20 cellular contexts compared by ENCODE assay signal in the genomic region with DNA sequence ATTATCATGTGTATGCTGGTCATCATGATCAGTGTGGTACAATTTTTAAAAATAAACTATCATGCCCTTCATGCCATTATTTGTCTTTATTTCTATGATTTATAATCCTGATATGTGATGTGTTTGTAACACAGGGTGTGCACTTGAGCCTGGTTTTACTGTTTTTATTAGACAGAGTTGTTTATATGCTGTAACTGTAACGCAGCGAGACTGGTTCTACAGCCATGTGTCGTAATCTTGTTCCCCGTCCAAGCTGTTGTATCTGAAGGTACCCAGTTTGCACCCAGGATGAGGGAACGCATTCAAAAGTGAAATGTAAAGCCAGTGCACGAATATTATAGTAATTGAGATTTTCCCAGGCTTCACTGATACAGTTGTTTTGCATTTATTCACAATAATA. TPM values are rescaled to one million over a fixed set of nuclear protein-coding genes. Genes with fewer than 3 reads are reported as not detected.
A peak's percentile ranks its signal among the peaks of the same experiment; 100 is the strongest.
DNase-seq lines count a peak whose midpoint lies in the region; ATAC-seq and TF ChIP-seq lines count a peak whose summit lies in the region.
"Had no signal": no experiment of that assay in that cellular context is flagged by ENCODE, and none has a peak within 500 bp of the region (broad histone marks: within the 10 kb centered on the region; RNA-seq: fewer than 3 reads in every experiment).

No MANE protein-coding gene starts in this region.

- intact Hi-C loops in left colon (cut with DNase I, micrococcal nuclease) (no loop called here), transverse colon (cut with DNase I; ENCODE audit: low total_unique reads) (no loop called here)

- no peak overlapping the region for H3K9ac ChIP-seq in SK-N-MC (ENCODE audit: insufficient read length)

- H3K27me3 ChIP-seq in transverse colon, result no peaks in the 10 kb centered on the region

- peak; percentile 94 for ATAC-seq in left colon
- ATAC-seq: T-cell had no signal

- peak; percentile 18; the same call in 1 of the 2 replicates for TF ChIP-seq CTCF in LNCAP (IDR thresholded peaks at IDR 0.05)
- TF ChIP-seq CTCF in transverse colon (IDR thresholded peaks at IDR 0.05), result no peak

- 35 to 55% methylated on average over 5 to 6 of the region's 6 CpGs for WGBS in transverse colon (ENCODE audit: low coverage in 1 of 2), 2 donors

- H3K9me3 ChIP-seq in SK-N-MC (ENCODE audit: low read depth, low read length), result no peaks in the 10 kb centered on the region
- no peaks in the 10 kb centered on the region for H3K9me3 ChIP-seq in transverse colon

- in situ Hi-C loops in transverse colon (cut with MboI; ENCODE audit: low pct_ligation_motif_present in 1 of 4, low pct_unique_long_range_greater_than_20kb in 1 of 4, low sequenced_read_pairs in 3 of 4), result no loop called here

- H3K27ac ChIP-seq in SK-N-MC, result 0 out of 2 replicates have a peak overlapping the region, but pooled peaks have one; percentile 16
- H3K27ac ChIP-seq in transverse colon, result no peak overlapping the region

- TF ChIP-seq EP300 in transverse colon (IDR thresholded peaks at IDR 0.05; ENCODE audit: low read depth), result no peak

- no peak for TF ChIP-seq POLR2A in transverse colon (IDR thresholded peaks at IDR 0.05)

- H3K36me3 ChIP-seq in SK-N-MC (ENCODE audit: insufficient read depth, low read length) (peaks cover 94% of the 10 kb centered on the region), transverse colon (no peaks in the 10 kb centered on the region)

- no peak for DNase-seq in SK-N-MC (ENCODE audit: low read depth, low spot score)
- peak in 1 of 2 donors; percentile 30 for DNase-seq in left colon
- peak; percentile 33 for DNase-seq in transverse colon
- no peak for DNase-seq in RKO (ENCODE audit: low spot score)
- no peak for DNase-seq in HUDEP-2 (lab: John Stamatoyannopoulos, UW; ENCODE audit: unreplicated experiment in 76 of 76)
- DNase-seq in superior temporal gyrus (ENCODE audit: extremely low spot score), result no peak
- DNase-seq: CD4-positive, alpha-beta T cell; COR-L47; DMS79; Kasumi-1; MM.1S; NCI-H1092; NCI-H146; NCI-H2029; NCI-H345; NCI-H524; NCI-H82; SHP77 treated with DMSO at 0.1 percent for 48 hours; T-cell had no signal

- H3K4me1 ChIP-seq in transverse colon, result peaks cover 0 to 21% (median 0%) of the 10 kb centered on the region in 4 donors

- H3K4me3 ChIP-seq in SK-N-MC, result no peak overlapping the region
- no peak overlapping the region for H3K4me3 ChIP-seq in transverse colon

RNA-seq across cellular contexts. Expression of a gene that starts 28.2 kb away (rescaled TPM):
- total RNA-seq in left colon (10 to 100 TPM; 10.6 to 16.8 TPM), transverse colon (10 to 100 TPM; 18.0 to 35.4 (median 20.0) TPM)
